Comparison of ENCODE assay signal across 8 cellular contexts in genomic region chr20:59032713-59033059, GRCh38. TPM values are rescaled to one million over a fixed set of nuclear protein-coding genes. Genes with fewer than 3 reads are reported as not detected.
A peak's percentile ranks its signal among the peaks of the same experiment; 100 is the strongest.
DNase-seq lines count a peak whose midpoint lies in the region; ATAC-seq and TF ChIP-seq lines count a peak whose summit lies in the region.

No MANE protein-coding gene starts in this region.

- H3K79me1 ChIP-seq in IMR-90 (ENCODE audit: low read depth in 1 of 2, low read length in 2 of 2) = peaks cover 24 to 47% of the 10 kb centered on the region in 2 experiments

- H3K4ac ChIP-seq in IMR-90 (ENCODE audit: low read depth, low read length) = peak overlapping the region; percentile 69; the same call in 1 of the 2 replicates

- POLR2A ChIA-PET in IMR-90 (lab: Charles Lee; ENCODE audit: unreplicated experiment) = interaction anchor here (1.3 kb wide), 1 partner anchor 10 kb away, joined by 5 read pairs; no protein-coding TSS in a partner anchor

- H3F3A ChIP-seq in DOHH2 (ENCODE audit: control insufficient read depth, insufficient read depth) = peaks cover 41% of the 10 kb centered on the region

- no peak overlapping the region for H2BK5ac ChIP-seq in IMR-90 (ENCODE audit: low read depth, low read length, poor library complexity, severe bottlenecking)

- TF ChIP-seq RAD21 in IMR-90 (IDR thresholded peaks at IDR 0.05; ENCODE audit: low read length) = no peak; the same call in 1 of the 2 replicates

- H3K9me3 ChIP-seq in DOHH2 (ENCODE audit: control insufficient read depth, insufficient read depth, low read length) (no peaks in the 10 kb centered on the region), IMR-90 (ENCODE audit: control insufficient read depth, insufficient read depth, low read length) (no peaks in the 10 kb centered on the region)

- ATAC-seq in IMR-90 (ENCODE audit: low read depth) = peak; percentile 32

- BruUV-seq in IMR-90 (replicated peaks; lab: Mats Ljungman, UMichigan) = no TSS peak

- peak overlapping the region; percentile 29 to 67; a peak in 3 of 4 replicates for H4K8ac ChIP-seq in IMR-90 (ENCODE audit: low read depth in 2 of 2, low read length in 2 of 2)

- H2BK120ac ChIP-seq in IMR-90 (ENCODE audit: low read depth, low read length) = peak overlapping the region; percentile 28

- peak overlapping the region; percentile 84 for H2AK9ac ChIP-seq in IMR-90 (replicated peaks; ENCODE audit: low read depth, low read length, poor library complexity)

- H3K36me3 ChIP-seq in DOHH2 (ENCODE audit: control insufficient read depth, low read length) = peaks cover 89% of the 10 kb centered on the region
- H3K36me3 ChIP-seq in IMR-90 (ENCODE audit: control insufficient read depth, insufficient read depth, low read length) = peaks cover 20% of the 10 kb centered on the region

- intact Hi-C loops in IMR-90 (cut with micrococcal nuclease) = loop anchor here (5.0 kb wide), 2 partner anchors 140 to 160 kb away; no protein-coding TSS in a partner anchor

- CTCF ChIA-PET in IMR-90 (lab: Yijun Ruan, JAX) = interaction anchor here (0.9 kb wide), 1 partner anchor 46 kb away, joined by 3 read pairs; no protein-coding TSS in a partner anchor

- no peaks in the 10 kb centered on the region for H3K9me2 ChIP-seq in DOHH2 (replicated peaks; ENCODE audit: control insufficient read depth, low read length)

- peak overlapping the region; percentile 53; the same call in 1 of the 2 replicates for H4K91ac ChIP-seq in IMR-90 (ENCODE audit: insufficient read depth, low read depth, low read length)

- H2AFZ ChIP-seq in IMR-90 (replicated peaks; ENCODE audit: low read length, poor library complexity) = peak overlapping the region; percentile 89

- no peak overlapping the region for H2BK20ac ChIP-seq in IMR-90 (ENCODE audit: low read depth, low read length)

- no peaks in the 10 kb centered on the region for H3K27me3 ChIP-seq in DOHH2 (ENCODE audit: control insufficient read depth, low read length)
- H3K27me3 ChIP-seq in IMR-90 (ENCODE audit: control insufficient read depth, insufficient read depth, low read length) = no peaks in the 10 kb centered on the region

- no peak for TF ChIP-seq POLR2A in IMR-90 (IDR thresholded peaks at IDR 0.05; ENCODE audit: low read depth, low read length)

- DNase-seq in IMR-90 = peak; percentile 27
- DNase-seq in SW 1271 (lab: John Stamatoyannopoulos, UW) = peak; percentile 60 to 88
- DNase-seq in foreskin fibroblast = peak; percentile 43 to 74
- DNase-seq in retinal pigment epithelial cell (ENCODE audit: low read depth) = no peak
- no peak for DNase-seq in islet precursor cell
- no peak for DNase-seq in activated gamma-delta T cell treated with Interleukin-2 at 50 U/mL for 16 hours
- DNase-seq in amniotic stem cell (lab: John Stamatoyannopoulos, UW) = no peak

- H3K4me3 ChIP-seq in DOHH2 (ENCODE audit: low read length) (peak overlapping the region; percentile 77), IMR-90 (ENCODE audit: insufficient read depth, low read depth, low read length) (peak overlapping the region; percentile 86), foreskin fibroblast (ENCODE audit: low read depth in 1 of 2, low read length in 2 of 2) (peak overlapping the region; percentile 65 to 87), retinal pigment epithelial cell (ENCODE audit: low read length) (peak overlapping the region; percentile 60)

- H3K9ac ChIP-seq in IMR-90 (ENCODE audit: low read depth, low read length) = peak overlapping the region; percentile 87

- no peak overlapping the region for H2BK15ac ChIP-seq in IMR-90 (ENCODE audit: low read depth, low read length)

- H4K5ac ChIP-seq in IMR-90 (ENCODE audit: low read depth, low read length) = no peak overlapping the region

- H3K4me2 ChIP-seq in DOHH2 (ENCODE audit: low read length) (peak overlapping the region; percentile 92), IMR-90 (ENCODE audit: low read depth, low read length) (peak overlapping the region; percentile 87)

- H3K79me2 ChIP-seq in DOHH2 (ENCODE audit: control insufficient read depth, low read length) = peaks cover 66% of the 10 kb centered on the region

- H3K9me1 ChIP-seq in IMR-90 (ENCODE audit: insufficient read depth, low read length) = peaks cover 7% of the 10 kb centered on the region

- H3K23ac ChIP-seq in IMR-90 (ENCODE audit: low read depth, low read length) = peak overlapping the region; percentile 79

- H3K4me1 ChIP-seq in DOHH2 (ENCODE audit: control insufficient read depth, low read length) (peaks cover 50% of the 10 kb centered on the region), IMR-90 (ENCODE audit: control insufficient read depth, insufficient read depth, low read length) (peaks cover 6% of the 10 kb centered on the region)

- peak overlapping the region; percentile 71 for H3K27ac ChIP-seq in DOHH2 (ENCODE audit: low read depth, low read length)
- H3K27ac ChIP-seq in IMR-90 (ENCODE audit: insufficient read depth, low read length) = peak overlapping the region; percentile 58

- 2% methylated on average over 5 of the region's 13 CpGs; no CpG with 5 or more reads in 1 of the 2 experiments for WGBS in IMR-90 (ENCODE audit: extremely low coverage in 2 of 2, insufficient read length in 1 of 2), 2 experiments

- no peak overlapping the region for H2AK5ac ChIP-seq in IMR-90 (ENCODE audit: low read depth, low read length)

- dilution Hi-C loops in IMR-90 (cut with HindIII; ENCODE audit: low sequenced_read_pairs, unreplicated experiment) = no loop called here

- H4K20me1 ChIP-seq in DOHH2 (ENCODE audit: control insufficient read depth, insufficient read depth, low read depth, low read length) = peaks cover 23% of the 10 kb centered on the region
- peaks cover 26% of the 10 kb centered on the region for H4K20me1 ChIP-seq in IMR-90 (ENCODE audit: insufficient read depth, low read length)

- in situ Hi-C loops in IMR-90 (cut with MboI; ENCODE audit: low sequenced_read_pairs) = loop anchor here (25.0 kb wide), 3 partner anchors 795 to 1645 kb away; partner anchors contain the start of genes ANKRD60 and RBM38

- H3K56ac ChIP-seq in IMR-90 (ENCODE audit: extremely low read depth, insufficient read depth, low read length) = peak overlapping the region; percentile 81

- peak overlapping the region; percentile 73; the same call in 1 of the 2 replicates for H3K14ac ChIP-seq in IMR-90 (replicated peaks; ENCODE audit: low read depth, low read length)

- TF ChIP-seq CTCF in DOHH2 (IDR thresholded peaks at IDR 0.05; ENCODE audit: low read depth, low read length, poor library complexity, severe bottlenecking) (no peak), IMR-90 (conservative IDR thresholded peaks at IDR 0.05; ENCODE audit: low read depth, low read length) (no peak; the same call in 1 of the 2 replicates), foreskin fibroblast (IDR thresholded peaks at IDR 0.05; ENCODE audit: low read depth, low read length) (no peak), retinal pigment epithelial cell (conservative IDR thresholded peaks at IDR 0.05; ENCODE audit: low read depth, low read length) (no peak)

- no peak overlapping the region for H3K18ac ChIP-seq in IMR-90 (ENCODE audit: low read depth, low read length)

TF ChIP-seq in IMR-90, 13 proteins besides CTCF, POLR2A, EP300 and RAD21:
- TF ChIP-seq MAZ (IDR thresholded peaks at IDR 0.05; ENCODE audit: borderline replicate concordance, low read depth, low read length) (no peak), MXI1 (IDR thresholded peaks at IDR 0.05; ENCODE audit: borderline replicate concordance, low read depth, low read length) (0 out of 2 replicates have a peak, but pooled peaks have one; percentile 74)

RNA-seq across cellular contexts. Expression of gene ATP5F1E, which starts 0.6 kb away (rescaled TPM):
- 3.8 and 12.2 TPM in 2 replicates for total RNA-seq in IMR-90 (2012; rRNA removed)
- 34.5 and 42.6 TPM in 2 replicates for polyA plus RNA-seq in IMR-90 (2012; rRNA removed)
- polyA plus RNA-seq in IMR-90 (2012; cell fraction: cytosol; rRNA removed) = 9.0 and 19.1 TPM in 2 replicates
- polyA plus RNA-seq in IMR-90 (2012; cell fraction: nucleus; rRNA removed; ENCODE audit: low replicate concordance) = 1.8 and 10.5 TPM in 2 replicates

RNA-seq across cellular contexts. Expression of gene PRELID3B, which starts 9.9 kb away (rescaled TPM):
- 41.9 and 80.8 TPM in 2 replicates for total RNA-seq in IMR-90 (2012; rRNA removed)
- 18.0 and 24.8 TPM in 2 replicates for polyA plus RNA-seq in IMR-90 (2012; rRNA removed)
- 3.3 and 4.8 TPM in 2 replicates for polyA plus RNA-seq in IMR-90 (2012; cell fraction: cytosol; rRNA removed)
- polyA plus RNA-seq in IMR-90 (2012; cell fraction: nucleus; rRNA removed; ENCODE audit: low replicate concordance) = 1.4 and 8.0 TPM in 2 replicates

RNA-seq across cellular contexts. Expression of gene TUBB1, which starts 13.5 kb away (rescaled TPM):
- total RNA-seq in IMR-90 (2012; rRNA removed) = not detected in 2 replicates
- not detected in 2 replicates for polyA plus RNA-seq in IMR-90 (2012; rRNA removed)
- not detected in 2 replicates for polyA plus RNA-seq in IMR-90 (2012; cell fraction: cytosol; rRNA removed)
- 0.02 TPM in 1 of 2 replicates, not detected in the other for polyA plus RNA-seq in IMR-90 (2012; cell fraction: nucleus; rRNA removed; ENCODE audit: low replicate concordance)

RNA-seq across cellular contexts. Expression of gene CTSZ, which starts 25.6 kb away (rescaled TPM):
- total RNA-seq in IMR-90 (2012; rRNA removed) = 43.6 and 46.1 TPM in 2 replicates
- polyA plus RNA-seq in IMR-90 (2012; rRNA removed) = 82.8 and 88.5 TPM in 2 replicates
- polyA plus RNA-seq in IMR-90 (2012; cell fraction: cytosol; rRNA removed) = 78.1 and 134 TPM in 2 replicates
- polyA plus RNA-seq in IMR-90 (2012; cell fraction: nucleus; rRNA removed; ENCODE audit: low replicate concordance) = 37.6 and 39.3 TPM in 2 replicates

RNA-seq across cellular contexts. Expression of gene NELFCD, which starts 51.6 kb away (rescaled TPM):
- total RNA-seq in IMR-90 (2012; rRNA removed) = 82.2 and 94.1 TPM in 2 replicates
- polyA plus RNA-seq in IMR-90 (2012; rRNA removed) = 85.7 and 88.9 TPM in 2 replicates
- 41.7 and 69.9 TPM in 2 replicates for polyA plus RNA-seq in IMR-90 (2012; cell fraction: cytosol; rRNA removed)
- polyA plus RNA-seq in IMR-90 (2012; cell fraction: nucleus; rRNA removed; ENCODE audit: low replicate concordance) = 137 and 278 TPM in 2 replicates

Comparison
In these comparisons a context has a peak if more than half of its experiments do, and no peak if none do; other contexts are left out.
1. DNase-seq: peak in IMR-90 (single experiment), SW 1271 (2 of 2) and foreskin fibroblast (2 of 2); none in retinal pigment epithelial cell (single experiment), islet precursor cell (single experiment), activated gamma-delta T cell treated with Interleukin-2 at 50 U/mL for 16 hours (single experiment) and amniotic stem cell (single experiment).
2. Peak in every context shown above with its lines, with median percentiles within 50 percentile points of each other: H3K4me3 ChIP-seq.